In the genomic region with DNA sequence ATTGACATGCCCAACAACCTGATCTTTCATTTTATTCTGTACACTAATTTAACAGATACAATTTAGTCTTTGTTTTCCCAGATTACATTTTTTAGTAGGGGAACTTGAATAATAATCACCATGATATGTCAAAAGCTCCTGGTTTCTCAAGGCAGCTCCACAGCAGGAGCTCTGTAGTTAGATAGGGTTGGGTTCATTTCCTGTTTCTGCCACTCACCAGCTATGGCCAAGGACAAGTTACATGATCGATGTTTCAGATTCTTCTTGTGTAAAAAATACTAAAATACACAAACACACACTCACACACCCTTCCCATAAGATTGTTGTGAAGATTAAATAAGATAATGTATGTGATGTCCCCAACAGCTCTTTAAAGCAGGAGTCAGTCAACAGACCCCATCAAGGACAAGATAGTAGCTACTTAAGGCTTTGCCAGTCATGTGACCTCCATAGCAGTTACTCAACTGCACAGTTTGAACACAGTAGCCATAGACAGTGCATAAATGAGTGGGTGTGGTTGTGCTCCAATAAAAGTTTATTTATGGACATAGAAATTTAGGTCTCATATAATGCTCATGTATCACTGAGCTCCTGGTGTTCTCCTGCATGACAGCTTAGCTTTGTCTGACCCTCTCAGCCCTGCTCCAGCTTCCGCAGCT, we compare ENCODE assay signal across 16 cellular contexts. TPM values are rescaled to one million over a fixed set of nuclear protein-coding genes. Genes with fewer than 3 reads are reported as not detected.
"Had no signal": no experiment of that assay in that cellular context is flagged by ENCODE, and none has a peak within 500 bp of the region (broad histone marks: within the 10 kb centered on the region; RNA-seq: fewer than 3 reads in every experiment).

No MANE protein-coding gene starts in this region.

- H3K4me1 ChIP-seq: testis had no signal

- H3K36me3 ChIP-seq: heart right ventricle, ovary, stomach had no signal

- H3K9me3 ChIP-seq: heart right ventricle, ovary, stomach, testis, uterus had no signal

- ATAC-seq: left colon, sciatic nerve, WTC11 had no signal

- H3K4me3 ChIP-seq: heart right ventricle, ovary, stomach, testis, uterus had no signal

- H3K27ac ChIP-seq: epithelial cell of prostate, ovary, stomach, testis had no signal

- H3K27me3 ChIP-seq: heart right ventricle, ovary, stomach, testis, uterus had no signal

- DNase-seq: activated CD4-positive, alpha-beta memory T cell treated with anti-CD3 and anti-CD28 coated beads, Interleukin-2, amount 10 ng/mL, durations not matched to agents 7 days and 5 days; activated CD4-positive, alpha-beta T cell treated with anti-CD3 and anti-CD28 coated beads for 4 hours; activated naive CD4-positive, alpha-beta T cell treated with anti-CD3 and anti-CD28 coated beads, Interleukin-2, amount 50 U/mL, for 16 hours; activated T-cell treated with anti-CD3 and anti-CD28 coated beads, Interleukin-2, amount 50 U/mL, for 24 hours; heart right ventricle; left colon; ovary; stimulated activated CD4-positive, alpha-beta T cell treated with anti-CD3 and anti-CD28 coated beads, Interleukin-2, amount 100 ng/mL, for 24 hours; stomach; testis; uterus had no signal

- FAIRE-seq: frontal cortex, TTC549 had no signal

RNA-seq across cellular contexts. Expression of gene GUCY1A1, which starts 18.4 kb away (rescaled TPM):
- total RNA-seq: activated CD4-positive, alpha-beta memory T cell treated with anti-CD3 and anti-CD28 coated beads, Interleukin-2, amount 10 ng/mL, durations not matched to agents 7 days and 5 days had no signal
